8 cellular contexts compared by ENCODE assay signal in the genomic region with DNA sequence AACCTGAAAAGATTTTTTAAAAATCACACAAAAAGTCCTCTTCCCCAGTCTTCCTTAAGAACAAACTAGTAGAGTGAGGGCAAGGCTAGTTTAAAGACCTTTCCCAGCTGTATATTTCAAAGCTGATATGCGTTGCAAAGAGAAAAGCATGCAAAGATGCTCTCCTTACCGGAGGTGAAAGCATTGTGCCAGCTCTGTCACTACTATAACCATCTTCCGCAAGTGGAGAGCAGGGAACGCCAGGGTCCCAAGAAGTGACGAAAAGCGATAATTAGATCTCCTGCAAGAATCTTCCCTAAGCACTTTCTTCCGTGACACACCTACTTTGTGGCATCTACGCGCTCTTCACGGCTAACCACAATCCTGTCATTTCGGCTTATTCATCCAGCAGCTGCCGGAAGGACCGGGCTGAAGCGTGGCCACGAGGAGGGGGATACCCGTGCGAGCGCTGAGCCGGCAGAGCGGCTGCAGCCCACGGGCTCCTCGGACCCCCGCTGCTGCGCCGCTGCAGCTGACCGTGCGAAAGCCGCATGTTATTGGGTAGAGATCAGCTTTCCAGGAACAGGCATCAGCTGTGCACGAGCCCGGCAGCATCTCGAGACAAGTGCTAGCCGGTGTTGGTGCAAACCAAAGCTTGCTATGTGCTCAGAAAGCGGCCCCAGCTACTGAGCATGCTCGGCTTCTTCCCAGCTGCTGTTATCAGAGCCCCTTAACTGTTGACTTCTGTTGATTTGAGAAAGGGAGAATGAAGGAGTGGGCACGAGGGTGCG. TPM values are rescaled to one million over a fixed set of nuclear protein-coding genes. Genes with fewer than 3 reads are reported as not detected.
DNase-seq lines count a peak whose midpoint lies in the region; ATAC-seq lines count a peak whose summit lies in the region.

No MANE protein-coding gene starts in this region.

- peaks cover 62% of the 10 kb centered on the region for H3K27me3 ChIP-seq in mononuclear cell (ENCODE audit: insufficient read depth, low read length)

- H3K4me3 ChIP-seq in mononuclear cell (ENCODE audit: low read length), result peak overlapping the region; percentile 18

- ATAC-seq in GM18858 (IDR thresholded peaks at IDR 0.05; ENCODE audit: unreplicated experiment) (peak; percentile 80), HG02981 (IDR thresholded peaks at IDR 0.05; ENCODE audit: unreplicated experiment) (peak; percentile 91)

- DNase-seq in NCI-H2227 (lab: John Stamatoyannopoulos, UW; ENCODE audit: unreplicated experiment), result peak; percentile 71
- DNase-seq in activated CD4-positive, alpha-beta T cell treated with anti-CD3 and anti-CD28 coated beads, Interleukin-2, amount 50 U/mL, for 48 hours, result peak; percentile 63 to 72
- peak; percentile 8 for DNase-seq in effector CD8-positive, alpha-beta T cell (lab: John Stamatoyannopoulos, UW)
- peak; percentile 34 for DNase-seq in stimulated activated CD8-positive, alpha-beta memory T cell treated with anti-CD3 and anti-CD28 coated beads, Interleukin-7, amount 100 ng/mL, for 24 hours (ENCODE audit: low read depth)
- DNase-seq in amniotic stem cell (lab: John Stamatoyannopoulos, UW), result no peak

- H3K4me1 ChIP-seq in mononuclear cell (ENCODE audit: insufficient read depth, low read length), result peaks cover 11% of the 10 kb centered on the region

- H3K9me3 ChIP-seq in mononuclear cell (ENCODE audit: low read depth, low read length), result no peaks in the 10 kb centered on the region

RNA-seq across cellular contexts. Expression of gene ARHGAP18, which starts 57.2 kb away (rescaled TPM):
- total RNA-seq in mononuclear cell, result 14.3 TPM
